28 cellular contexts compared by ENCODE assay signal in genomic region chr7:125727215-125727614, GRCh38.
"Had no signal": no experiment of that assay in that cellular context is flagged by ENCODE, and none has a peak within 500 bp of the region (broad histone marks: within the 10 kb centered on the region; RNA-seq: fewer than 3 reads in every experiment).

No MANE protein-coding gene starts in this region.

- FAIRE-seq: colon, endometrium, endothelial cell of umbilical vein, frontal cortex had no signal

- H3K9me3 ChIP-seq: colonic mucosa, esophagus muscularis mucosa, gastrocnemius medialis, gastroesophageal sphincter, heart left ventricle had no signal

- H3K36me3 ChIP-seq: colonic mucosa, esophagus muscularis mucosa, esophagus squamous epithelium, gastrocnemius medialis, gastroesophageal sphincter, heart left ventricle, heart right ventricle had no signal

- DNase-seq: colonic mucosa; cortex of kidney; dermis blood vessel endothelial cell; dorsolateral prefrontal cortex; effector CD4-positive, alpha-beta T cell; effector CD8-positive, alpha-beta T cell; effector memory CD4-positive, alpha-beta T cell; effector memory CD8-positive, alpha-beta T cell; endodermal cell; erythroblast; esophagus squamous epithelium; foreskin fibroblast; foreskin keratinocyte; foreskin melanocyte; gastrocnemius medialis; glutamatergic neuron; head of caudate nucleus; heart left ventricle; heart right ventricle had no signal

- H3K4me3 ChIP-seq: colonic mucosa, coronary artery, dorsolateral prefrontal cortex, esophagus muscularis mucosa, esophagus squamous epithelium, gastrocnemius medialis, gastroesophageal sphincter, heart left ventricle, heart right ventricle had no signal

- H3K27ac ChIP-seq: colonic mucosa, coronary artery, dorsolateral prefrontal cortex, epithelial cell of prostate, esophagus muscularis mucosa, esophagus squamous epithelium, foreskin keratinocyte, gastrocnemius medialis, gastroesophageal sphincter, heart left ventricle, heart right ventricle had no signal

- H3K4me1 ChIP-seq: colonic mucosa, esophagus muscularis mucosa, esophagus squamous epithelium, foreskin keratinocyte, gastrocnemius medialis, gastroesophageal sphincter, heart left ventricle, heart right ventricle had no signal

- ATAC-seq: effector memory CD8-positive, alpha-beta T cell; esophagus mucosa; foreskin keratinocyte; gastrocnemius medialis; gastroesophageal sphincter; heart left ventricle; heart right ventricle had no signal

- H3K27me3 ChIP-seq: colonic mucosa, dorsolateral prefrontal cortex, esophagus muscularis mucosa, esophagus squamous epithelium, foreskin keratinocyte, gastrocnemius medialis, gastroesophageal sphincter, heart left ventricle, heart right ventricle had no signal
